12 cellular contexts compared by ENCODE assay signal in genomic region chr10:131452926-131453771, GRCh38.
DNase-seq lines count a peak whose midpoint lies in the region; ATAC-seq and TF ChIP-seq lines count a peak whose summit lies in the region.
"Had no signal": no experiment of that assay in that cellular context is flagged by ENCODE, and none has a peak within 500 bp of the region (broad histone marks: within the 10 kb centered on the region; RNA-seq: fewer than 3 reads in every experiment).

No MANE protein-coding gene starts in this region.

- 0 out of 2 replicates have a peak, but pooled peaks cover 10% of the 10 kb centered on the region for H3K4me1 Mint-ChIP-seq in WTC11

- no peak overlapping the region for H3K23ac ChIP-seq in mesenchymal stem cell (ENCODE audit: low read length in 2 of 2)

- H2BK12ac ChIP-seq in mesenchymal stem cell (ENCODE audit: low read length in 2 of 2): no peak overlapping the region

- H3K27ac ChIP-seq in mesenchymal stem cell (ENCODE audit: low read length, poor library complexity, severe bottlenecking) (no peak overlapping the region), substantia nigra (ENCODE audit: low read depth, low read length, poor library complexity, severe bottlenecking) (peak overlapping the region; percentile 90)
- H3K27ac ChIP-seq: KMS-11, skin epidermis had no signal

- H4K91ac ChIP-seq in mesenchymal stem cell (ENCODE audit: low read length): no peak overlapping the region

- ATAC-seq in WTC11: peak; percentile 71
- ATAC-seq in Right ventricle myocardium superior (ENCODE audit: poor library complexity): peak; percentile 64
- no peak for ATAC-seq in GM18519 (IDR thresholded peaks at IDR 0.05; ENCODE audit: low FRiP score, unreplicated experiment)
- no peak for ATAC-seq in GM19467 (IDR thresholded peaks at IDR 0.05; ENCODE audit: unreplicated experiment)

- DNase-seq in WTC11 (ENCODE audit: low spot score): peak; percentile 25
- DNase-seq in Right ventricle myocardium superior: peak; percentile 63
- DNase-seq in mesenchymal stem cell: no peak
- peak in 48 of 49 donors; percentile 12 to 84 (median 52) for DNase-seq in substantia nigra (lab: John Stamatoyannopoulos, UW)
- DNase-seq in stimulated activated naive CD4-positive, alpha-beta T cell treated with Interleukin-2 at 50 U/mL for 16 hours (lab: John Stamatoyannopoulos, UW): no peak
- DNase-seq in NCI-H2196 treated with DMSO at 0.1 percent for 48 hours (lab: John Stamatoyannopoulos, UW; ENCODE audit: unreplicated experiment): no peak
- DNase-seq: DMS 273 treated with DMSO at 0.1 percent for 48 hours had no signal

- H3K4me3 ChIP-seq in mesenchymal stem cell (ENCODE audit: insufficient read depth in 1 of 2, low read depth in 1 of 2, low read length in 2 of 2): peak overlapping the region in 1 of 2 experiments; percentile 45
- H3K4me3 ChIP-seq: skin epidermis had no signal

- H3K9ac ChIP-seq in mesenchymal stem cell (ENCODE audit: low read length): no peak overlapping the region
- H3K9ac ChIP-seq: KMS-11 had no signal

- intact Hi-C loops in Right ventricle myocardium superior (cut with DNase I): loop anchor here (5.0 kb wide), 1 partner anchor 419 kb away; no protein-coding TSS in a partner anchor

- no peaks in the 10 kb centered on the region for H3K79me1 ChIP-seq in mesenchymal stem cell (replicated peaks; ENCODE audit: low read length, poor library complexity, severe bottlenecking)

- H3K4me2 ChIP-seq in mesenchymal stem cell (ENCODE audit: low read length, poor library complexity, severe bottlenecking): no peak overlapping the region
- H3K4me2 ChIP-seq: KMS-11 had no signal

- H2BK120ac ChIP-seq in mesenchymal stem cell (ENCODE audit: low read depth, low read length): no peak overlapping the region

- H2AK5ac ChIP-seq in mesenchymal stem cell (ENCODE audit: low read length, severe bottlenecking): no peak overlapping the region

- H4K8ac ChIP-seq in mesenchymal stem cell (ENCODE audit: low read length): no peak overlapping the region

- H3K36me3 Mint-ChIP-seq in WTC11: peaks cover 48% of the 10 kb centered on the region
- H3K36me3 Mint-ChIP-seq: activated naive CD4-positive, alpha-beta T cell treated with anti-CD3 and anti-CD28 coated beads, Interleukin-2, amount 50 U/mL, for 24 hours had no signal

- H2BK5ac ChIP-seq in mesenchymal stem cell (ENCODE audit: low read depth, low read length, poor library complexity, severe bottlenecking): no peak overlapping the region

- peaks cover 57% of the 10 kb centered on the region for H3K9me3 Mint-ChIP-seq in WTC11
- H3K9me3 Mint-ChIP-seq: activated naive CD4-positive, alpha-beta T cell treated with anti-CD3 and anti-CD28 coated beads, Interleukin-2, amount 50 U/mL, for 24 hours had no signal

- no peak overlapping the region for H3K27ac Mint-ChIP-seq in WTC11
- H3K27ac Mint-ChIP-seq: activated naive CD4-positive, alpha-beta T cell treated with anti-CD3 and anti-CD28 coated beads, Interleukin-2, amount 50 U/mL, for 24 hours had no signal

- H3K9me3 ChIP-seq in mesenchymal stem cell (ENCODE audit: control insufficient read depth, low read length): no peaks in the 10 kb centered on the region

- no peak for TF ChIP-seq CTCF in WTC11 (IDR thresholded peaks at IDR 0.05)

- peaks cover 0 to 46% of the 10 kb centered on the region in 2 experiments for H3K27me3 ChIP-seq in mesenchymal stem cell (ENCODE audit: control insufficient read depth in 1 of 2, insufficient read depth in 1 of 2, low read length in 2 of 2)

- no peak overlapping the region for H3K14ac ChIP-seq in mesenchymal stem cell (ENCODE audit: low read length in 2 of 2)

- H3K27me3 Mint-ChIP-seq in WTC11 (ENCODE audit: low read depth): peaks cover 6% of the 10 kb centered on the region

- no peaks in the 10 kb centered on the region for H3K4me1 ChIP-seq in mesenchymal stem cell (ENCODE audit: control insufficient read depth, insufficient read depth, low read depth, low read length)

- POLR2A ChIA-PET in WTC11 (lab: Charles Lee): no interaction called here

- CTCF ChIA-PET in WTC11 (lab: Charles Lee): interaction anchor here (0.7 to 1.9 kb wide), 32 partner anchors 10 to 436 kb away, joined by 3 to 10 read pairs (median 4); no protein-coding TSS in a partner anchor

- no peak overlapping the region for H3K4me3 Mint-ChIP-seq in WTC11

- no peak overlapping the region for H3K18ac ChIP-seq in mesenchymal stem cell (ENCODE audit: low read depth in 1 of 2, low read length in 2 of 2)

- no peak overlapping the region for H3K4ac ChIP-seq in mesenchymal stem cell (ENCODE audit: low read depth in 1 of 2, low read length in 2 of 2)

- no peak overlapping the region for H2BK15ac ChIP-seq in mesenchymal stem cell (ENCODE audit: low read depth, poor library complexity, severe bottlenecking)

- H3K36me3 ChIP-seq in mesenchymal stem cell (ENCODE audit: control insufficient read depth in 1 of 2, insufficient read depth in 2 of 2, low read depth in 1 of 2, low read length in 2 of 2): no peaks in the 10 kb centered on the region

- peak overlapping the region; percentile 42 for H2AFZ ChIP-seq in mesenchymal stem cell (ENCODE audit: low read depth, low read length)

- WGBS in mesenchymal stem cell: 16% methylated on average over 38 of the region's 38 CpGs

TF ChIP-seq in WTC11, 78 proteins besides CTCF, POLR2A, EP300 and RAD21:
- TF ChIP-seq MAX (CRISPR knock-in tag; IDR thresholded peaks at IDR 0.05) (peak; percentile 53; the same call in 1 of the 2 replicates), ZBTB43 (CRISPR knock-in tag; IDR thresholded peaks at IDR 0.05) (no peak), ZNF425 (CRISPR knock-in tag; conservative IDR thresholded peaks at IDR 0.05) (no peak)
TF ChIP-seq in WTC11: peak in this region for 1.

Comparison
In these comparisons a context has a peak if more than half of its experiments do, and no peak if none do; other contexts are left out.
1. ATAC-seq: peak in WTC11 (single experiment) and Right ventricle myocardium superior (single experiment); none in GM18519 (single experiment) and GM19467 (single experiment).
2. DNase-seq: peak in WTC11 (single experiment), Right ventricle myocardium superior (single experiment) and substantia nigra (48 of 49); none in mesenchymal stem cell (single experiment), stimulated activated naive CD4-positive, alpha-beta T cell treated with Interleukin-2 at 50 U/mL for 16 hours (single experiment) and NCI-H2196 treated with DMSO at 0.1 percent for 48 hours (single experiment).